In the genomic region with DNA sequence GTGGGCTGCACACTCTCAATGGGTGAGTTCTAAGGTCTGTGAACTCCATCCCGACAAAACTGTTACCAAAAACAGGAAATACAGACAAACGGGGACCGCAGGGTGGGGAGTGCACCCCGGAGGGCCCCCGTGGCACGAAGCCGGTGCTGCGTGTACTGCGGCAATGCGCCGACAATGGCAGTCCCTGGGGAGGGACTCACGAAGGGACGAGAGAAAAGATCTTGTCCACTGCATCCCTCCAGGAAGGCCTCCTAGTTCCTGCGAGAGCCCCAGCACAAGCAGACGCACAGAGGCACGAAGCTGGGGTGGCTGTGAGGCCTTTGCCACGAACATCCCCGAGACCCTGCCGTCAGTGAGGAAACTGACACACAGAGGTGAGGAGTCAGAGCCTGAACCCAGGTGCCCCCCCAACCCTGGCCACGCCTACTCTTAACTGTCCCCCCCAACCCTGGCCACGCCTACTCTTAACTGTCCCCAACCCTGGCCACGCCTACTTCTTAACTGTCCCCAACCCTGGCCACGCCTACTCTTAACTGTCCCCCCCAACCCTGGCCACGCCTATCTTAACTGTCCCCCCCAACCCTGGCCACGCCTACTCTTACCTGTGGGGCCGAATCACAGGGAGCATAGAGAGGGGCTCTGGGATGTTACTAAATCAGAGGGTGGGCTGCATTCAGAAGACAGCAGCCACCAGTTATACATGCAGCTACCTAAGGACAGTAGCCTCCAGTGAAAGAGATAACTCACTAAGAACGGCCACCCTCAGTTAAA, we compare ENCODE assay signal across 14 cellular contexts. TPM values are rescaled to one million over a fixed set of nuclear protein-coding genes. Genes with fewer than 3 reads are reported as not detected.
DNase-seq lines count a peak whose midpoint lies in the region; ATAC-seq lines count a peak whose summit lies in the region.
"Had no signal": no experiment of that assay in that cellular context is flagged by ENCODE, and none has a peak within 500 bp of the region (broad histone marks: within the 10 kb centered on the region; RNA-seq: fewer than 3 reads in every experiment).

No MANE protein-coding gene starts in this region.

- peak overlapping the region; percentile 14 for H3K4me3 Mint-ChIP-seq in activated naive CD8-positive, alpha-beta T cell treated with anti-CD3 and anti-CD28 coated beads for 36 hours
- peak overlapping the region; percentile 66 for H3K4me3 Mint-ChIP-seq in stimulated activated memory B cell treated with anti-CD40 and anti-IgM and Interleukin-4, amounts not matched to agents 10 μg/mL and 1 μg/mL and 100 μg/mL, for 72 hours

- H3K36me3 Mint-ChIP-seq in activated naive CD8-positive, alpha-beta T cell treated with anti-CD3 and anti-CD28 coated beads for 36 hours: peaks cover 2% of the 10 kb centered on the region
- H3K36me3 Mint-ChIP-seq in stimulated activated memory B cell treated with anti-CD40 and anti-IgM and Interleukin-4, amounts not matched to agents 10 μg/mL and 1 μg/mL and 100 μg/mL, for 72 hours: peaks cover 16% of the 10 kb centered on the region

- ATAC-seq in left ventricle myocardium superior (no peak), Right ventricle myocardium superior (ENCODE audit: poor library complexity) (no peak)
- peak; percentile 76 for ATAC-seq in stimulated activated memory B cell treated with anti-CD40 and anti-IgM and Interleukin-4, amounts not matched to agents 10 μg/mL and 1 μg/mL and 100 μg/mL, for 72 hours

- intact Hi-C loops in left ventricle myocardium superior (cut with micrococcal nuclease): no loop called here
- intact Hi-C loops in Right ventricle myocardium superior (cut with DNase I): no loop called here

- DNase-seq in left ventricle myocardium superior (peak; percentile 16), Right ventricle myocardium superior (no peak), T-helper 9 cell (peak; percentile 47), DMS53 (lab: John Stamatoyannopoulos, UW) (no peak), NCI-H2029 (lab: John Stamatoyannopoulos, UW) (no peak), NCI-H774 (lab: John Stamatoyannopoulos, UW) (no peak)
- no peak for DNase-seq in activated naive CD8-positive, alpha-beta T cell treated with anti-CD3 and anti-CD28 coated beads for 36 hours
- DNase-seq: DMS153, H9, nephron progenitor cell, SK-N-SH had no signal

- H3K27me3 Mint-ChIP-seq in activated naive CD8-positive, alpha-beta T cell treated with anti-CD3 and anti-CD28 coated beads for 36 hours: peaks cover 5% of the 10 kb centered on the region
- H3K27me3 Mint-ChIP-seq in stimulated activated memory B cell treated with anti-CD40 and anti-IgM and Interleukin-4, amounts not matched to agents 10 μg/mL and 1 μg/mL and 100 μg/mL, for 72 hours: no peaks in the 10 kb centered on the region

- H3K9me3 Mint-ChIP-seq in activated naive CD8-positive, alpha-beta T cell treated with anti-CD3 and anti-CD28 coated beads for 36 hours: no peaks in the 10 kb centered on the region
- no peaks in the 10 kb centered on the region for H3K9me3 Mint-ChIP-seq in stimulated activated memory B cell treated with anti-CD40 and anti-IgM and Interleukin-4, amounts not matched to agents 10 μg/mL and 1 μg/mL and 100 μg/mL, for 72 hours
- H3K9me3 Mint-ChIP-seq: H9, nephron progenitor cell had no signal

- H3K4me1 Mint-ChIP-seq in activated naive CD8-positive, alpha-beta T cell treated with anti-CD3 and anti-CD28 coated beads for 36 hours: peaks cover 13% of the 10 kb centered on the region
- H3K4me1 Mint-ChIP-seq in stimulated activated memory B cell treated with anti-CD40 and anti-IgM and Interleukin-4, amounts not matched to agents 10 μg/mL and 1 μg/mL and 100 μg/mL, for 72 hours: peaks cover 38% of the 10 kb centered on the region
- H3K4me1 Mint-ChIP-seq: nephron progenitor cell had no signal

- peak overlapping the region; percentile 63 for H3K27ac Mint-ChIP-seq in activated naive CD8-positive, alpha-beta T cell treated with anti-CD3 and anti-CD28 coated beads for 36 hours
- H3K27ac Mint-ChIP-seq in stimulated activated memory B cell treated with anti-CD40 and anti-IgM and Interleukin-4, amounts not matched to agents 10 μg/mL and 1 μg/mL and 100 μg/mL, for 72 hours: peak overlapping the region; percentile 88
- H3K27ac Mint-ChIP-seq: H9, nephron progenitor cell had no signal

RNA-seq across cellular contexts. Expression of gene MED16, which starts 4.2 kb away (rescaled TPM):
- total RNA-seq in left ventricle myocardium superior: 23.7 TPM
- 19.1 TPM for total RNA-seq in Right ventricle myocardium superior
- 10 to 100 TPM; 39.8 to 40.3 TPM for total RNA-seq in activated naive CD8-positive, alpha-beta T cell treated with anti-CD3 and anti-CD28 coated beads for 36 hours

RNA-seq across cellular contexts. Expression of gene RNU6-9, which starts 4.5 kb away (rescaled TPM):
- total RNA-seq in left ventricle myocardium superior (not detected), Right ventricle myocardium superior (not detected)
- total RNA-seq in activated naive CD8-positive, alpha-beta T cell treated with anti-CD3 and anti-CD28 coated beads for 36 hours: not detected
- total RNA-seq: activated CD8-positive, alpha-beta memory T cell treated with anti-CD3 and anti-CD28 coated beads for 36 hours; glomerular endothelial cell; H9 had no signal

RNA-seq across cellular contexts. Expression of gene R3HDM4, which starts 24.2 kb away (rescaled TPM):
- total RNA-seq in left ventricle myocardium superior (20.0 TPM), Right ventricle myocardium superior (20.3 TPM)
- total RNA-seq in activated naive CD8-positive, alpha-beta T cell treated with anti-CD3 and anti-CD28 coated beads for 36 hours: 10 to 100 TPM; 50.5 to 51.7 TPM

RNA-seq across cellular contexts. Expression of gene KISS1R, which starts 28.3 kb away (rescaled TPM):
- not detected for total RNA-seq in left ventricle myocardium superior
- total RNA-seq in Right ventricle myocardium superior: not detected
- total RNA-seq in activated naive CD8-positive, alpha-beta T cell treated with anti-CD3 and anti-CD28 coated beads for 36 hours: 10 to 100 TPM; 12.2 to 13.3 TPM

RNA-seq across cellular contexts. Expression of gene CFD, which starts 29.3 kb away (rescaled TPM):
- total RNA-seq in left ventricle myocardium superior: 252 TPM
- 477 TPM for total RNA-seq in Right ventricle myocardium superior
- total RNA-seq in activated naive CD8-positive, alpha-beta T cell treated with anti-CD3 and anti-CD28 coated beads for 36 hours: 1 to 10 TPM; 1.8 TPM

Comparison
In these comparisons a context has a peak if more than half of its experiments do, and no peak if none do; other contexts are left out.
1. DNase-seq: peak in left ventricle myocardium superior (single experiment) and T-helper 9 cell (single experiment); none in Right ventricle myocardium superior (single experiment), activated naive CD8-positive, alpha-beta T cell treated with anti-CD3 and anti-CD28 coated beads for 36 hours (single experiment), DMS53 (single experiment), NCI-H2029 (single experiment) and NCI-H774 (single experiment).